9 cellular contexts compared by ENCODE assay signal in genomic region chr1:30085814-30086770, GRCh38.
DNase-seq lines count a peak whose midpoint lies in the region; ATAC-seq and TF ChIP-seq lines count a peak whose summit lies in the region.
"Had no signal": no experiment of that assay in that cellular context is flagged by ENCODE, and none has a peak within 500 bp of the region (broad histone marks: within the 10 kb centered on the region; RNA-seq: fewer than 3 reads in every experiment).

No MANE protein-coding gene starts in this region.

- TF ChIP-seq POLR2A in vagina (IDR thresholded peaks at IDR 0.05) = no peak

- TF ChIP-seq EP300 in SK-N-SH (IDR thresholded peaks at IDR 0.05; ENCODE audit: borderline replicate concordance in 1 of 2, low read depth in 1 of 2, low read length in 1 of 2) = no peak

- H3F3A ChIP-seq in SK-N-SH (replicated peaks; ENCODE audit: insufficient read depth) = no peaks in the 10 kb centered on the region

- no peak overlapping the region for H3K4me3 Mint-ChIP-seq in natural killer cell
- H3K4me3 Mint-ChIP-seq: activated T-cell treated with anti-CD3 and anti-CD28 coated beads, Interleukin-2, amount 50 U/mL, for 4 hours had no signal

- H3K4me1 ChIP-seq in SK-N-SH (ENCODE audit: control insufficient read depth in 1 of 2, insufficient read depth in 2 of 2, low read depth in 1 of 2, low read length in 1 of 2) = peaks cover 35 to 46% of the 10 kb centered on the region in 2 experiments; a peak in 3 of 4 replicates
- peaks cover 35% of the 10 kb centered on the region for H3K4me1 ChIP-seq in vagina

- H3K9me3 Mint-ChIP-seq in natural killer cell = no peaks in the 10 kb centered on the region

- H3K36me3 ChIP-seq in SK-N-SH (replicated peaks in 1 of 2; ENCODE audit: control insufficient read depth in 1 of 2, insufficient read depth in 2 of 2, low read length in 1 of 2) (no peaks in the 10 kb centered on the region), vagina (no peaks in the 10 kb centered on the region)

- peaks cover 0 to 10% of the 10 kb centered on the region in 2 donors for H3K4me1 Mint-ChIP-seq in natural killer cell

- TF ChIP-seq CTCF in SK-N-SH (IDR thresholded peaks at IDR 0.05) (peak; percentile 87), epithelial cell of esophagus (IDR thresholded peaks at IDR 0.05; ENCODE audit: insufficient read depth, low read depth, low read length, missing control alignments) (peak; percentile 2), natural killer cell (IDR thresholded peaks at IDR 0.05) (peak; percentile 48), vagina (IDR thresholded peaks at IDR 0.05) (peak in 2 of 3 experiments; percentile 61 to 65)

- no peaks in the 10 kb centered on the region for H4K20me1 ChIP-seq in SK-N-SH (ENCODE audit: insufficient read depth)

- H3K9me3 ChIP-seq in SK-N-SH (no peaks in the 10 kb centered on the region), vagina (no peaks in the 10 kb centered on the region)

- peak overlapping the region; percentile 39 to 58 for H3K4me3 ChIP-seq in SK-N-SH (ENCODE audit: low read depth in 2 of 2, low read length in 1 of 2)
- no peak overlapping the region for H3K4me3 ChIP-seq in epithelial cell of esophagus (ENCODE audit: low read length)
- peak overlapping the region; percentile 18 to 28 for H3K4me3 ChIP-seq in vagina

- no peaks in the 10 kb centered on the region for H3K36me3 Mint-ChIP-seq in natural killer cell

- intact Hi-C loops in natural killer cell (cut with micrococcal nuclease) (loop anchor here (5.0 kb wide), 1 partner anchor 294 kb away; no protein-coding TSS in a partner anchor), vagina (cut with DNase I) (no loop called here)

- 23% methylated on average over 40 of the region's 45 CpGs for WGBS in SK-N-SH (ENCODE audit: low lambda C conversion rate)

- ATAC-seq in natural killer cell (peak in 2 of 3 donors; percentile 54 to 77), GM21723 (IDR thresholded peaks at IDR 0.05; ENCODE audit: unreplicated experiment) (no peak), GM21786 (IDR thresholded peaks at IDR 0.05; ENCODE audit: unreplicated experiment) (no peak)

- peak; percentile 77 for TF ChIP-seq RAD21 in SK-N-SH (IDR thresholded peaks at IDR 0.05; ENCODE audit: low read length)

- H3K27me3 ChIP-seq in SK-N-SH (ENCODE audit: insufficient read depth) = no peaks in the 10 kb centered on the region
- no peaks in the 10 kb centered on the region for H3K27me3 ChIP-seq in vagina

- H3K4me2 ChIP-seq in SK-N-SH = peak overlapping the region; percentile 87

- peak overlapping the region; percentile 45; the same call in 1 of the 2 replicates for H3K9ac ChIP-seq in SK-N-SH

- DNase-seq in activated T-cell treated with anti-CD3 and anti-CD28 coated beads for 48 hours (ENCODE audit: low read depth) (peak; percentile 37), SK-N-SH (peak; percentile 93), epithelial cell of esophagus (ENCODE audit: low read depth) (no peak), natural killer cell (peak; percentile 37), vagina (ENCODE audit: extremely low spot score in 2 of 2) (no peak)
- no peak for DNase-seq in activated T-cell treated with anti-CD3 and anti-CD28 coated beads, Interleukin-2, amount 50 U/mL, for 1 hour
- DNase-seq: activated T-cell treated with anti-CD3 and anti-CD28 coated beads, Interleukin-2, amount 50 U/mL, for 4 hours had no signal

- CTCF ChIA-PET in SK-N-SH (lab: Yijun Ruan, JAX) = interaction anchor here (0.5 to 5.6 kb wide), 70 partner anchors 8 to 851 kb away, joined by 3 to 47 read pairs (median 3); partner anchors contain the start of gene PTPRU

- H3K27ac Mint-ChIP-seq in natural killer cell = no peak overlapping the region

- peak overlapping the region; percentile 97 for H2AFZ ChIP-seq in SK-N-SH (ENCODE audit: low read depth)

- H3K9me2 ChIP-seq in SK-N-SH = no peaks in the 10 kb centered on the region

- no peaks in the 10 kb centered on the region for H3K79me2 ChIP-seq in SK-N-SH (ENCODE audit: insufficient read depth)

- peaks cover 26 to 32% of the 10 kb centered on the region in 2 donors for H3K27me3 Mint-ChIP-seq in natural killer cell (ENCODE audit: low read depth in 2 of 2)

- H3K27ac ChIP-seq in SK-N-SH (ENCODE audit: low read depth in 2 of 2, low read length in 1 of 2) (peak overlapping the region in 1 of 2 experiments; percentile 31; a peak in 1 of 4 replicates), vagina (peak overlapping the region; percentile 74)

- POLR2A ChIA-PET in SK-N-SH (lab: Yijun Ruan, JAX) = interaction anchor here (1.4 kb wide), 1 partner anchor 396 kb away, joined by 4 read pairs; no protein-coding TSS in a partner anchor

TF ChIP-seq in SK-N-SH, 30 proteins besides CTCF, POLR2A, EP300 and RAD21:
- TF ChIP-seq SMC3 (IDR thresholded peaks at IDR 0.05; ENCODE audit: low read depth, low read length) (peak; percentile 55), TCF12 (IDR thresholded peaks at IDR 0.05) (no peak)

Comparison
In these comparisons a context has a peak if more than half of its experiments do, and no peak if none do; other contexts are left out.
1. DNase-seq: peak in activated T-cell treated with anti-CD3 and anti-CD28 coated beads for 48 hours (single experiment), SK-N-SH (single experiment) and natural killer cell (single experiment); none in activated T-cell treated with anti-CD3 and anti-CD28 coated beads, Interleukin-2, amount 50 U/mL, for 1 hour (single experiment), epithelial cell of esophagus (single experiment) and vagina (0 of 2).
2. CTCF ChIP-seq: peak in every context shown above with its lines; median percentile 87 in SK-N-SH; 63 in vagina; 48 in natural killer cell; 2 in epithelial cell of esophagus.
3. ATAC-seq: peak in natural killer cell (2 of 3); none in GM21723 (single experiment) and GM21786 (single experiment).